In genomic region chr2:2647156-2647555, GRCh38 we compare ENCODE assay signal across 10 cellular contexts.
DNase-seq lines count a peak whose midpoint lies in the region; ATAC-seq lines count a peak whose summit lies in the region.
"Had no signal": no experiment of that assay in that cellular context is flagged by ENCODE, and none has a peak within 500 bp of the region (broad histone marks: within the 10 kb centered on the region; RNA-seq: fewer than 3 reads in every experiment).

No MANE protein-coding gene starts in this region.

- H3K4me3 ChIP-seq in thymus (ENCODE audit: low read length) = no peak overlapping the region

- no peak overlapping the region for H3K27ac ChIP-seq in caudate nucleus (ENCODE audit: low read depth, low read length)
- H3K27ac ChIP-seq in thymus (ENCODE audit: low read depth) = peak overlapping the region; percentile 85

- peak; percentile 14 for DNase-seq in stimulated activated CD4-positive, alpha-beta T cell treated with anti-CD3 and anti-CD28 coated beads, Interleukin-15, amount 100 ng/mL, for 24 hours
- no peak for DNase-seq in stimulated activated CD4-positive, alpha-beta T cell treated with anti-CD3 and anti-CD28 coated beads, Interleukin-4, amount 100 ng/mL, for 4 hours
- DNase-seq in NCI-H510A treated with DMSO at 0.1 percent for 48 hours (lab: John Stamatoyannopoulos, UW) (peak; percentile 65), caudate nucleus (lab: John Stamatoyannopoulos, UW) (peak in 35 of 61 donors; percentile 13 to 89 (median 51)), GDM1 (lab: John Stamatoyannopoulos, UW) (no peak)
- DNase-seq: C1 segment of cervical spinal cord, NCI-H1930 had no signal

- H3K9me3 ChIP-seq in thymus (ENCODE audit: control insufficient read depth) = no peaks in the 10 kb centered on the region

- peaks cover 27% of the 10 kb centered on the region for H3K4me1 ChIP-seq in thymus (ENCODE audit: control insufficient read depth, insufficient read depth, low read length)

- ATAC-seq in HG03442 (IDR thresholded peaks at IDR 0.05; ENCODE audit: unreplicated experiment) (no peak), GM21423 (IDR thresholded peaks at IDR 0.05; ENCODE audit: unreplicated experiment) (no peak)

- H3K36me3 ChIP-seq in thymus (ENCODE audit: control insufficient read depth, insufficient read depth) = no peaks in the 10 kb centered on the region

- 75% methylated on average over 9 of the region's 9 CpGs for WGBS in thymus

- no peaks in the 10 kb centered on the region for H3K27me3 ChIP-seq in thymus (ENCODE audit: control insufficient read depth, insufficient read depth)

Comparison
In these comparisons a context has a peak if more than half of its experiments do, and no peak if none do; other contexts are left out.
1. DNase-seq: peak in stimulated activated CD4-positive, alpha-beta T cell treated with anti-CD3 and anti-CD28 coated beads, Interleukin-15, amount 100 ng/mL, for 24 hours (single experiment), NCI-H510A treated with DMSO at 0.1 percent for 48 hours (single experiment) and caudate nucleus (35 of 61); none in stimulated activated CD4-positive, alpha-beta T cell treated with anti-CD3 and anti-CD28 coated beads, Interleukin-4, amount 100 ng/mL, for 4 hours (0 of 2) and GDM1 (single experiment).